In genomic region chr17:44827863-44828262, GRCh38 we compare ENCODE assay signal across 14 cellular contexts. TPM values are rescaled to one million over a fixed set of nuclear protein-coding genes. Genes with fewer than 3 reads are reported as not detected.
DNase-seq lines count a peak whose midpoint lies in the region; ATAC-seq, FAIRE-seq and TF ChIP-seq lines count a peak whose summit lies in the region.
"Had no signal": no experiment of that assay in that cellular context is flagged by ENCODE, and none has a peak within 500 bp of the region (broad histone marks: within the 10 kb centered on the region; RNA-seq: fewer than 3 reads in every experiment).

No MANE protein-coding gene starts in this region.

- H4K20me1 ChIP-seq in endothelial cell of umbilical vein (replicated peaks; ENCODE audit: control insufficient read depth, extremely low read depth, insufficient read depth, low read length), result no peaks in the 10 kb centered on the region
- no peaks in the 10 kb centered on the region for H4K20me1 ChIP-seq in neural cell (ENCODE audit: insufficient read depth)

- H3K36me3 ChIP-seq in HUES6 (ENCODE audit: control insufficient read depth, insufficient read depth, low read length) (no peaks in the 10 kb centered on the region), endothelial cell of umbilical vein (ENCODE audit: control insufficient read depth in 2 of 2, extremely low read depth in 1 of 2, insufficient read depth in 2 of 2, low read length in 2 of 2) (no peaks in the 10 kb centered on the region), neural cell (ENCODE audit: insufficient read depth, low read length) (no peaks in the 10 kb centered on the region)

- intact Hi-C loops in endothelial cell of umbilical vein (cut with micrococcal nuclease), result loop anchor here (2.0 kb wide), 1 partner anchor 33 kb away; no protein-coding TSS in a partner anchor

- TF ChIP-seq RAD21 in neural cell (conservative IDR thresholded peaks at IDR 0.05), result no peak

- ATAC-seq in GM21528 (IDR thresholded peaks at IDR 0.05; ENCODE audit: low FRiP score, unreplicated experiment), result no peak
- ATAC-seq in HG03354 (IDR thresholded peaks at IDR 0.05; ENCODE audit: poor library complexity, severe bottlenecking, unreplicated experiment), result no peak
- ATAC-seq in HG03280 (IDR thresholded peaks at IDR 0.05; ENCODE audit: unreplicated experiment), result no peak

- no peaks in the 10 kb centered on the region for H3K9me2 ChIP-seq in neural cell (ENCODE audit: insufficient read depth, low read length)

- no peaks in the 10 kb centered on the region for H3K9me1 ChIP-seq in endothelial cell of umbilical vein (replicated peaks; ENCODE audit: control insufficient read depth, extremely low read depth, insufficient read depth, low read length)

- DNase-seq in AG04450 (ENCODE audit: low read depth, low spot score), result no peak
- DNase-seq in endothelial cell of umbilical vein (ENCODE audit: low read depth, low spot score), result peak; percentile 19
- no peak for DNase-seq in central memory CD4-positive, alpha-beta T cell
- DNase-seq: activated CD4-positive, alpha-beta T cell treated with anti-CD3 and anti-CD28 coated beads, Interleukin-2, amount 50 U/mL, for 4 hours; CD4-positive, alpha-beta memory T cell; stimulated activated naive CD4-positive, alpha-beta T cell treated with Interleukin-2 at 50 U/mL for 16 hours had no signal

- H3K9ac ChIP-seq in HUES6 (ENCODE audit: low read length), result no peak overlapping the region
- no peak overlapping the region for H3K9ac ChIP-seq in endothelial cell of umbilical vein (replicated peaks; ENCODE audit: extremely low read depth, insufficient read depth, low read length)
- no peak overlapping the region for H3K9ac ChIP-seq in neural cell (ENCODE audit: low read length)

- CTCF ChIA-PET in AG04450 (lab: Charles Lee), result interaction anchor here (0.8 kb wide), 1 partner anchor 49 kb away, joined by 4 read pairs; no protein-coding TSS in a partner anchor
- CTCF ChIA-PET in endothelial cell of umbilical vein (lab: Charles Lee), result interaction anchor here (1.8 kb wide), 1 partner anchor 49 kb away, joined by 14 read pairs; no protein-coding TSS in a partner anchor

- H3K4me2 ChIP-seq in endothelial cell of umbilical vein (ENCODE audit: insufficient read depth, low read length) (peak overlapping the region; percentile 87), neural cell (ENCODE audit: low read length) (peak overlapping the region; percentile 89)

- peaks cover 3% of the 10 kb centered on the region for H3F3A ChIP-seq in neural cell (ENCODE audit: insufficient read depth, low read length, poor library complexity, severe bottlenecking)

- H3K9me3 ChIP-seq in AG04450 (ENCODE audit: control insufficient read depth, insufficient read depth, low read length) (no peaks in the 10 kb centered on the region), HUES6 (ENCODE audit: control insufficient read depth, insufficient read depth, low read depth, low read length) (no peaks in the 10 kb centered on the region), endothelial cell of umbilical vein (replicated peaks; ENCODE audit: control insufficient read depth, insufficient read depth, low read length) (no peaks in the 10 kb centered on the region), neural cell (ENCODE audit: low read length) (no peaks in the 10 kb centered on the region)

- H3K4me1 ChIP-seq in HUES6 (ENCODE audit: control insufficient read depth, insufficient read depth, low read length) (peaks cover 25% of the 10 kb centered on the region), endothelial cell of umbilical vein (ENCODE audit: control insufficient read depth, extremely low read depth, insufficient read depth, low read length) (peaks cover 7% of the 10 kb centered on the region)

- POLR2A ChIA-PET in AG04450 (lab: Yijun Ruan, JAX) (interaction anchor here (1.6 kb wide), 1 partner anchor 7 kb away, joined by 6 read pairs; no protein-coding TSS in a partner anchor), endothelial cell of umbilical vein (lab: Charles Lee) (no interaction called here)

- TF ChIP-seq CTCF in AG04450 (IDR thresholded peaks at IDR 0.05; ENCODE audit: low read depth, low read length), result no peak
- no peak for TF ChIP-seq CTCF in endothelial cell of umbilical vein (IDR thresholded peaks at IDR 0.05; ENCODE audit: extremely low read depth in 1 of 2, insufficient read depth in 1 of 2, low read depth in 1 of 2, low read length in 2 of 2)
- TF ChIP-seq CTCF in neural cell (IDR thresholded peaks at IDR 0.05; ENCODE audit: poor library complexity, severe bottlenecking), result no peak

- no peak for TF ChIP-seq POLR2A in endothelial cell of umbilical vein (IDR thresholded peaks at IDR 0.05; ENCODE audit: low read depth, low read length)

- no peak for TF ChIP-seq EP300 in neural cell (conservative IDR thresholded peaks at IDR 0.05; ENCODE audit: poor library complexity, severe bottlenecking)

- BruUV-seq in endothelial cell of umbilical vein (replicated peaks; lab: Mats Ljungman, UMichigan), result no TSS peak

- H3K79me2 ChIP-seq in endothelial cell of umbilical vein (ENCODE audit: control insufficient read depth, insufficient read depth, low read length) (peaks cover 58% of the 10 kb centered on the region), neural cell (replicated peaks; ENCODE audit: insufficient read depth, low read length) (peaks cover 55% of the 10 kb centered on the region)

- dilution Hi-C loops in endothelial cell of umbilical vein (cut with MboI; ENCODE audit: extremely low pct_ligation_motif_present, low sequenced_read_pairs), result no loop called here

- H3K27ac ChIP-seq in AG04450 (ENCODE audit: low read depth, low read length) (no peak overlapping the region), HUES6 (ENCODE audit: low read depth, low read length) (no peak overlapping the region), endothelial cell of umbilical vein (ENCODE audit: insufficient read depth, low read depth, low read length) (no peak overlapping the region), neural cell (ENCODE audit: low read length) (no peak overlapping the region)

- FAIRE-seq in endothelial cell of umbilical vein (lab: Jason Lieb, UNC), result no peak
- FAIRE-seq: GM12891 had no signal

- H3K4me3 ChIP-seq in AG04450 (ENCODE audit: low read depth, low read length), result peak overlapping the region; percentile 79
- peak overlapping the region; percentile 78 for H3K4me3 ChIP-seq in HUES6 (ENCODE audit: low read depth, low read length)
- H3K4me3 ChIP-seq in endothelial cell of umbilical vein (replicated peaks in 1 of 3; ENCODE audit: insufficient read depth in 1 of 3, low read depth in 1 of 3, low read length in 3 of 3), result no peak overlapping the region
- H3K4me3 ChIP-seq in neural cell (ENCODE audit: low read length), result peak overlapping the region; percentile 79

- H2AFZ ChIP-seq in endothelial cell of umbilical vein (ENCODE audit: low read depth, low read length), result no peak overlapping the region
- H2AFZ ChIP-seq in neural cell (ENCODE audit: low read depth, low read length), result no peak overlapping the region

- H3K27me3 ChIP-seq in AG04450 (ENCODE audit: control insufficient read depth, insufficient read depth, low read length) (no peaks in the 10 kb centered on the region), HUES6 (ENCODE audit: control insufficient read depth, insufficient read depth, low read length) (no peaks in the 10 kb centered on the region), endothelial cell of umbilical vein (ENCODE audit: control insufficient read depth in 2 of 2, insufficient read depth in 2 of 2, low read length in 2 of 2) (no peaks in the 10 kb centered on the region), neural cell (ENCODE audit: insufficient read depth, low read depth, low read length) (no peaks in the 10 kb centered on the region)

TF ChIP-seq in endothelial cell of umbilical vein, 7 proteins besides CTCF, POLR2A, EP300 and RAD21 (continues in another document):
- no peak for TF ChIP-seq MYC (IDR thresholded peaks at IDR 0.05; ENCODE audit: low read depth, low read length)
- no peak for TF ChIP-seq MAX (IDR thresholded peaks at IDR 0.05; ENCODE audit: insufficient read depth, insufficient read length)

TF ChIP-seq in neural cell, 6 proteins besides CTCF, POLR2A, EP300 and RAD21 (continues in another document):
- no peak for TF ChIP-seq EZH2 (IDR thresholded peaks at IDR 0.05; ENCODE audit: borderline replicate concordance, insufficient read depth, low read length, poor library complexity, severe bottlenecking)
- TF ChIP-seq POLR2AphosphoS5 (IDR thresholded peaks at IDR 0.05), result no peak
- TF ChIP-seq TAF1 (IDR thresholded peaks at IDR 0.05; ENCODE audit: low read depth), result no peak
- TF ChIP-seq MXI1 (conservative IDR thresholded peaks at IDR 0.05; ENCODE audit: poor library complexity, severe bottlenecking), result no peak
- no peak for TF ChIP-seq SMC3 (conservative IDR thresholded peaks at IDR 0.05; ENCODE audit: poor library complexity)

RNA-seq across cellular contexts. Expression of gene GJC1, which starts 2.2 kb away (rescaled TPM):
- polyA plus RNA-seq in AG04450 (2011; rRNA removed) (20.6 and 22.1 TPM in 2 replicates), endothelial cell of umbilical vein (11.9 and 13.8 TPM in 2 replicates), neural cell (8.0 and 9.0 TPM in 2 replicates)
- 37.4 and 43.5 TPM in 2 replicates for polyA minus RNA-seq in AG04450 (2011; rRNA and poly(A)+ RNA removed)
- 35.9 and 39.7 TPM in 2 replicates for total RNA-seq in endothelial cell of umbilical vein
- 19.5 and 21.0 TPM in 2 replicates for polyA plus RNA-seq in endothelial cell of umbilical vein (2011; cell fraction: cytosol; rRNA removed)
- 18.5 and 23.2 TPM in 2 replicates for polyA plus RNA-seq in endothelial cell of umbilical vein (2011; cell fraction: nucleus; rRNA removed)
- polyA plus RNA-seq in endothelial cell of umbilical vein (2012), result 20.9 and 22.8 TPM in 2 replicates
- polyA minus RNA-seq in endothelial cell of umbilical vein (85.5 and 98.4 TPM in 2 replicates), neural cell (26.1 and 33.2 TPM in 2 replicates)
- polyA minus RNA-seq in endothelial cell of umbilical vein (2011; cell fraction: cytosol; rRNA and poly(A)+ RNA removed), result 6.5 TPM
- 13.5 and 23.9 TPM in 2 replicates for polyA minus RNA-seq in endothelial cell of umbilical vein (2011; cell fraction: nucleus; rRNA and poly(A)+ RNA removed)
- total RNA-seq: CD4-positive, alpha-beta memory T cell had no signal
- polyA plus RNA-seq: CD4-positive, alpha-beta memory T cell had no signal

RNA-seq across cellular contexts. Expression of gene HIGD1B, which starts 19.8 kb away (rescaled TPM):
- polyA plus RNA-seq in AG04450 (2011; rRNA removed) (not detected in 2 replicates), endothelial cell of umbilical vein (not detected in 2 replicates), neural cell (not detected in 2 replicates)
- polyA minus RNA-seq in AG04450 (2011; rRNA and poly(A)+ RNA removed), result not detected in 2 replicates
- total RNA-seq in endothelial cell of umbilical vein, result not detected in 2 replicates
- not detected in 2 replicates for polyA plus RNA-seq in endothelial cell of umbilical vein (2011; cell fraction: cytosol; rRNA removed)
- polyA plus RNA-seq in endothelial cell of umbilical vein (2011; cell fraction: nucleus; rRNA removed), result not detected in 2 replicates
- polyA plus RNA-seq in endothelial cell of umbilical vein (2012), result not detected in 2 replicates
- polyA minus RNA-seq in endothelial cell of umbilical vein (not detected in 2 replicates), neural cell (not detected in 2 replicates)
- not detected for polyA minus RNA-seq in endothelial cell of umbilical vein (2011; cell fraction: cytosol; rRNA and poly(A)+ RNA removed)
- polyA minus RNA-seq in endothelial cell of umbilical vein (2011; cell fraction: nucleus; rRNA and poly(A)+ RNA removed), result not detected in 2 replicates
- total RNA-seq: activated naive CD8-positive, alpha-beta T cell treated with anti-CD3 and anti-CD28 coated beads, Interleukin-2, amount 10 ng/mL, durations not matched to agents 7 days and 5 days; CD4-positive, alpha-beta memory T cell had no signal
- polyA plus RNA-seq: CD4-positive, alpha-beta memory T cell; IgD-negative memory B cell had no signal

Comparison
In these comparisons a context has a peak if more than half of its experiments do, and no peak if none do; other contexts are left out.
1. H3K4me3 ChIP-seq: peak in AG04450 (single experiment), HUES6 (single experiment) and neural cell (single experiment); none in endothelial cell of umbilical vein (0 of 3).